Comparison of ENCODE assay signal across 1 cellular context in genomic region chr6:28747083-28747630, GRCh38.
A peak's percentile ranks its signal among the peaks of the same experiment; 100 is the strongest.
TF ChIP-seq lines count a peak whose summit lies in the region.

No MANE protein-coding gene starts in this region.

TF ChIP-seq in K562, 482 proteins besides CTCF, POLR2A, EP300 and RAD21 (continued from another document and continues in another):
- TF ChIP-seq ARID4B (CRISPR knock-in tag; IDR thresholded peaks at IDR 0.05) (no peak), KLF6 (CRISPR knock-in tag; IDR thresholded peaks at IDR 0.05; ENCODE audit: borderline replicate concordance) (no peak), ATF4 (CRISPR knock-in tag; IDR thresholded peaks at IDR 0.05) (no peak), NFATC3 (IDR thresholded peaks at IDR 0.05) (no peak), TCFL5 (CRISPR knock-in tag; conservative IDR thresholded peaks at IDR 0.05) (no peak), ATF2 (CRISPR knock-in tag; IDR thresholded peaks at IDR 0.05) (no peak), NFIC (IDR thresholded peaks at IDR 0.05) (no peak), ZFX (CRISPR knock-in tag; IDR thresholded peaks at IDR 0.05) (no peak), PKNOX1 (IDR thresholded peaks at IDR 0.05) (0 out of 2 replicates have a peak, but pooled peaks have one; percentile 26), CBFA2T3 (IDR thresholded peaks at IDR 0.05) (no peak), GABPB1 (CRISPR knock-in tag; IDR thresholded peaks at IDR 0.05) (no peak), SMARCE1 (IDR thresholded peaks at IDR 0.05) (no peak), JUN (IDR thresholded peaks at IDR 0.05; ENCODE audit: borderline replicate concordance, low read depth, low read length) (no peak), JUN (CRISPR knock-in tag; IDR thresholded peaks at IDR 0.05; ENCODE audit: borderline replicate concordance) (no peak), CEBPG (CRISPR knock-in tag; IDR thresholded peaks at IDR 0.05) (no peak), CEBPG (tag; conservative IDR thresholded peaks at IDR 0.05 in 1 of 2, IDR thresholded peaks at IDR 0.05 in 1 of 2) (no peak), FOXP1 (CRISPR knock-in tag; IDR thresholded peaks at IDR 0.05) (peak; percentile 24; the same call in 1 of the 2 replicates), DDX20 (tag; IDR thresholded peaks at IDR 0.05; ENCODE audit: low read depth) (no peak), ZNF436 (CRISPR knock-in tag; IDR thresholded peaks at IDR 0.05) (no peak), SP1 (CRISPR knock-in tag; IDR thresholded peaks at IDR 0.05) (no peak), UBTF (IDR thresholded peaks at IDR 0.05; ENCODE audit: borderline replicate concordance in 1 of 2, low read depth in 2 of 2, low read length in 2 of 2) (no peak), ZBTB7A (IDR thresholded peaks at IDR 0.05; ENCODE audit: borderline replicate concordance, control insufficient read depth, low read depth, low read length) (no peak), MEIS2 (IDR thresholded peaks at IDR 0.05; ENCODE audit: partially characterized antibody) (peak; percentile 2), POLR3A (IDR thresholded peaks at IDR 0.05; ENCODE audit: borderline replicate concordance, extremely low read depth, insufficient read depth, insufficient read length) (no peak), HNRNPUL1 (IDR thresholded peaks at IDR 0.05; ENCODE audit: low read length) (no peak), RBM39 (optimal IDR thresholded peaks at IDR 0.05; ENCODE audit: low read depth, low read length) (peak; percentile 48), CSDE1 (IDR thresholded peaks at IDR 0.05) (no peak), ZNF644 (tag; IDR thresholded peaks at IDR 0.05; ENCODE audit: low read depth) (no peak), NFRKB (IDR thresholded peaks at IDR 0.05; ENCODE audit: low read depth) (no peak), DNMT1 (IDR thresholded peaks at IDR 0.05) (0 out of 2 replicates have a peak, but pooled peaks have one; percentile 33), THRA (IDR thresholded peaks at IDR 0.05) (no peak), ZSCAN29 (IDR thresholded peaks at IDR 0.05) (no peak), DACH1 (IDR thresholded peaks at IDR 0.05; ENCODE audit: partially characterized antibody) (no peak), CREM (IDR thresholded peaks at IDR 0.05; ENCODE audit: low read depth) (no peak), E4F1 (CRISPR knock-in tag; IDR thresholded peaks at IDR 0.05; ENCODE audit: borderline replicate concordance) (no peak), MYBL2 (IDR thresholded peaks at IDR 0.05; ENCODE audit: low read depth) (no peak), MYBL2 (CRISPR knock-in tag; IDR thresholded peaks at IDR 0.05; ENCODE audit: borderline replicate concordance) (no peak), SRSF7 (optimal IDR thresholded peaks at IDR 0.05; ENCODE audit: low read depth, low read length) (no peak), CXXC5 (CRISPR knock-in tag; IDR thresholded peaks at IDR 0.05) (no peak), NFYB (IDR thresholded peaks at IDR 0.05; ENCODE audit: extremely low read depth, insufficient read length) (no peak), PCBP2 (IDR thresholded peaks at IDR 0.05; ENCODE audit: low read depth, low read length, poor library complexity, severe bottlenecking) (no peak), ZNF431 (CRISPR knock-in tag; IDR thresholded peaks at IDR 0.05) (no peak), ZBTB17 (CRISPR knock-in tag; IDR thresholded peaks at IDR 0.05) (no peak), HDAC3 (IDR thresholded peaks at IDR 0.05; ENCODE audit: borderline replicate concordance, partially characterized antibody) (no peak), RBM25 (IDR thresholded peaks at IDR 0.05; ENCODE audit: low read depth, low read length, severe bottlenecking) (no peak), ARID3B (CRISPR knock-in tag; IDR thresholded peaks at IDR 0.05; ENCODE audit: borderline replicate concordance) (no peak), TAF7 (tag; IDR thresholded peaks at IDR 0.05) (0 out of 2 replicates have a peak, but pooled peaks have one; percentile 19), TSC22D4 (tag; IDR thresholded peaks at IDR 0.05) (no peak), PRDM10 (IDR thresholded peaks at IDR 0.05; ENCODE audit: partially characterized antibody) (peak; percentile 91), ZNF121 (CRISPR knock-in tag; conservative IDR thresholded peaks at IDR 0.05) (no peak), TCF3 (CRISPR knock-in tag; IDR thresholded peaks at IDR 0.05) (no peak)
